In the genomic region with DNA sequence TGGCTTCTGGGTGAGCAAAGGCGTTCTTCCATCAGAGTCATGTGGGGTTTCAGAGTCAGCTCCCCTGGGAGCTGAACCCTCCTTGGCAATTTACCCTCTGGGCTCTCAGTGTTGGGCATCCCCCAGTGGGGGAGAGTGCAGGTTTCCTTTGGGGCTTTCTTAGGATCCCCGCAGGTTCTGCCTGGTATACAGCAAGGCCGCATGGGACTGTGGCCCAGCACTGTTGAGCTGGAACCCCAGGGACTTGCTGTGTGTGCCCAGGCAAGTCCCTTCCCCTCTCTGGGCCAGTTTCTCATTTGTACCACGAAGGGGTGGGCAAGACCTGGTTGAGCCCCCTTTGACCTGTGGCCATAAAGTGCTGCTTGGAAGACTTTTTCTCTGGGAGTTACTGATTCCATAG, we compare ENCODE assay signal across 1 cellular context.
TF ChIP-seq lines count a peak whose summit lies in the region.

No MANE protein-coding gene starts in this region.

TF ChIP-seq in HepG2, 621 proteins besides CTCF, POLR2A, EP300 and RAD21:
- TF ChIP-seq ZNF768 (CRISPR knock-in tag; IDR thresholded peaks at IDR 0.05) (peak; percentile 89), HNF4G (IDR thresholded peaks at IDR 0.05; ENCODE audit: borderline replicate concordance, low read depth, low read length) (no peak), HNF4G (CRISPR knock-in tag; IDR thresholded peaks at IDR 0.05; ENCODE audit: borderline replicate concordance, low read depth) (no peak), KMT2A (CRISPR knock-in tag; IDR thresholded peaks at IDR 0.05) (no peak), DMTF1 (CRISPR knock-in tag; IDR thresholded peaks at IDR 0.05) (no peak), ZBTB25 (CRISPR knock-in tag; IDR thresholded peaks at IDR 0.05) (no peak), SNRNP70 (IDR thresholded peaks at IDR 0.05; ENCODE audit: low read depth, low read length) (no peak), RAD51 (IDR thresholded peaks at IDR 0.05; ENCODE audit: borderline replicate concordance) (no peak)
- TF ChIP-seq, protein P1, sequence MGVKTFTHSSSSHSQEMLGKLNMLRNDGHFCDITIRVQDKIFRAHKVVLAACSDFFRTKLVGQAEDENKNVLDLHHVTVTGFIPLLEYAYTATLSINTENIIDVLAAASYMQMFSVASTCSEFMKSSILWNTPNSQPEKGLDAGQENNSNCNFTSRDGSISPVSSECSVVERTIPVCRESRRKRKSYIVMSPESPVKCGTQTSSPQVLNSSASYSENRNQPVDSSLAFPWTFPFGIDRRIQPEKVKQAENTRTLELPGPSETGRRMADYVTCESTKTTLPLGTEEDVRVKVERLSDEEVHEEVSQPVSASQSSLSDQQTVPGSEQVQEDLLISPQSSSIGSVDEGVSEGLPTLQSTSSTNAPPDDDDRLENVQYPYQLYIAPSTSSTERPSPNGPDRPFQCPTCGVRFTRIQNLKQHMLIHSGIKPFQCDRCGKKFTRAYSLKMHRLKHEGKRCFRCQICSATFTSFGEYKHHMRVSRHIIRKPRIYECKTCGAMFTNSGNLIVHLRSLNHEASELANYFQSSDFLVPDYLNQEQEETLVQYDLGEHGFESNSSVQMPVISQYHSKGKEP (CRISPR knock-in tag; IDR thresholded peaks at IDR 0.05): no peak
- TF ChIP-seq, protein P2, sequence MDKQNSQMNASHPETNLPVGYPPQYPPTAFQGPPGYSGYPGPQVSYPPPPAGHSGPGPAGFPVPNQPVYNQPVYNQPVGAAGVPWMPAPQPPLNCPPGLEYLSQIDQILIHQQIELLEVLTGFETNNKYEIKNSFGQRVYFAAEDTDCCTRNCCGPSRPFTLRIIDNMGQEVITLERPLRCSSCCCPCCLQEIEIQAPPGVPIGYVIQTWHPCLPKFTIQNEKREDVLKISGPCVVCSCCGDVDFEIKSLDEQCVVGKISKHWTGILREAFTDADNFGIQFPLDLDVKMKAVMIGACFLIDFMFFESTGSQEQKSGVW (CRISPR knock-in tag; IDR thresholded peaks at IDR 0.05; ENCODE audit: borderline replicate concordance): no peak
